1 cellular context compared by ENCODE assay signal in genomic region chr16:81473066-81473488, GRCh38.
TF ChIP-seq lines count a peak whose summit lies in the region.

No MANE protein-coding gene starts in this region.

TF ChIP-seq in endothelial cell of umbilical vein, 7 proteins besides CTCF, POLR2A, EP300 and RAD21:
- TF ChIP-seq MAX (IDR thresholded peaks at IDR 0.05; ENCODE audit: insufficient read depth, insufficient read length) (no peak), FOS (IDR thresholded peaks at IDR 0.05; ENCODE audit: borderline replicate concordance, insufficient read depth, low read length) (peak; percentile 18)
